ENCODE assay signal across 31 cellular contexts in the genomic region with DNA sequence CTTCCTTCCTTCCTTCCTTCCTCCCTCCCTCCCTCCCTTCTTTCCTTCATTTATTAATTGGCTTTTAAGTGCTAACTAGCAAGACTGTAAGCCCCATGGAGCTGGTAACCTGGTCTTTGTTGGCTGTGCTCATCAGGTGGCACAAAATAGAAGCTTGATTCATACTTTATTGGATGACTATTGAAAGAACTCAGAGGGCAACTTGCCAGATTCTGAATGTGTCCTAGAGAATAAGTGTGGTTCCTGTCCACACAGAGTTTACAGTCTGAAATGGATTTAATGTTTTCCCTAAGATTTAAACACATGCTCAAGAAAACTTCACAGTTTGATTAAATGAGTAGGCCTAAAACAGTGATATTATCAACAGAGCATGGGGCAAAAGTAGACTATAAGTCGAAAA. TPM values are rescaled to one million over a fixed set of nuclear protein-coding genes. Genes with fewer than 3 reads are reported as not detected.
"Had no signal": no experiment of that assay in that cellular context is flagged by ENCODE, and none has a peak within 500 bp of the region (broad histone marks: within the 10 kb centered on the region; RNA-seq: fewer than 3 reads in every experiment).

No MANE protein-coding gene starts in this region.

- H3K9me3 ChIP-seq: colonic mucosa, esophagus muscularis mucosa, esophagus squamous epithelium, gastrocnemius medialis, gastroesophageal sphincter, heart left ventricle, heart right ventricle had no signal

- H3K4me3 ChIP-seq: colonic mucosa, coronary artery, esophagus muscularis mucosa, esophagus squamous epithelium, gastrocnemius medialis, gastroesophageal sphincter, heart left ventricle, heart right ventricle, hepatocyte had no signal

- H3K4me1 ChIP-seq: colonic mucosa, foreskin keratinocyte had no signal

- FAIRE-seq: endometrium, endothelial cell of umbilical vein, frontal cortex had no signal

- H3K79me2 ChIP-seq: hepatocyte had no signal

- H3K27ac ChIP-seq: colonic mucosa, coronary artery, dorsolateral prefrontal cortex, epithelial cell of prostate, esophagus muscularis mucosa, esophagus squamous epithelium, foreskin keratinocyte, gastrocnemius medialis, gastroesophageal sphincter, heart left ventricle, heart right ventricle, hepatocyte had no signal

- H2AFZ ChIP-seq: hepatocyte had no signal

- H3K4me3 Mint-ChIP-seq: dendritic cell treated with granulocyte-macrophage colony-stimulating factor and Interleukin-4, amounts not matched to agents 40 ng/mL and 50 ng/mL, for 4 days; effector memory CD8-positive, alpha-beta T cell; endodermal cell had no signal

- ATAC-seq: effector memory CD8-positive, alpha-beta T cell; esophagus mucosa; foreskin keratinocyte; gastrocnemius medialis; gastroesophageal sphincter; heart left ventricle; heart right ventricle had no signal

- H3K36me3 ChIP-seq: colonic mucosa, esophagus muscularis mucosa, esophagus squamous epithelium, gastrocnemius medialis, gastroesophageal sphincter, heart left ventricle, heart right ventricle had no signal

- H3K9me3 Mint-ChIP-seq: dendritic cell treated with granulocyte-macrophage colony-stimulating factor and Interleukin-4, amounts not matched to agents 40 ng/mL and 50 ng/mL, for 4 days; endodermal cell had no signal

- H3K4me2 ChIP-seq: hepatocyte had no signal

- H3K27ac Mint-ChIP-seq: dendritic cell treated with granulocyte-macrophage colony-stimulating factor and Interleukin-4, amounts not matched to agents 40 ng/mL and 50 ng/mL, for 4 days; effector memory CD8-positive, alpha-beta T cell; endodermal cell had no signal

- H3K27me3 ChIP-seq: colonic mucosa had no signal

- DNase-seq: colonic mucosa; cortex of kidney; dermis blood vessel endothelial cell; dorsolateral prefrontal cortex; effector CD4-positive, alpha-beta T cell; effector CD8-positive, alpha-beta T cell; effector memory CD4-positive, alpha-beta T cell; effector memory CD8-positive, alpha-beta T cell; endodermal cell; erythroblast; esophagus squamous epithelium; foreskin fibroblast; foreskin keratinocyte; foreskin melanocyte; gastrocnemius medialis; glutamatergic neuron; head of caudate nucleus; heart left ventricle; heart right ventricle had no signal

RNA-seq across cellular contexts. Expression of a gene that starts 3.1 kb away (rescaled TPM):
- total RNA-seq: dermis blood vessel endothelial cell, endothelial cell of umbilical vein, epithelial cell of proximal tubule, foreskin keratinocyte, glomerular endothelial cell had no signal
- polyA plus RNA-seq: endothelial cell of umbilical vein, foreskin keratinocyte had no signal
